In the genomic region with DNA sequence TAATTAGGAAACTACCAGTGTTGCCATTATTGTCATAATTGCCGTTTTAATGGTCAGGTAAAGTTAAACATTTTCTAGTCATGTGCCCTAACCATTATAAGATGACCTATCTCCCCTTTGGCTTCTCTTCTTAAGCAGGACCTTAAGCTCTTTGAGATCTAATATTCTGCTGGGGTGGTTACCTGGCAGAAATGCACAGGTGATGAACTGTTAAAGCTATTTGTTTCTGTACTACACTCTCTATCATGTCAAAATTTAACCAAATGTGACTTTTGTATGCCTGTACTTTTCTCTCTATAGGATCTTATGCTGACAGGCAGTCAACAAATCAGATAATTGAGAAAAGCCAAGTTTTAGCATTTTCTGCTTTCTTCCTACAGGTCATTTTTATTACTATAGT, we compare ENCODE assay signal across 35 cellular contexts. TPM values are rescaled to one million over a fixed set of nuclear protein-coding genes. Genes with fewer than 3 reads are reported as not detected.
"Had no signal": no experiment of that assay in that cellular context is flagged by ENCODE, and none has a peak within 500 bp of the region (broad histone marks: within the 10 kb centered on the region; RNA-seq: fewer than 3 reads in every experiment).

No MANE protein-coding gene starts in this region.

- H3K4me3 ChIP-seq: MG63 had no signal

- H3K27me3 ChIP-seq: MG63 had no signal

- H3K36me3 ChIP-seq: MG63 had no signal

- DNase-seq: Karpas-422, Kasumi-1, MG63, MM.1S, MV-4-11, NCI-H1048, NCI-H1092 treated with DMSO at 0.1 percent for 48 hours, NCI-H1105, NCI-H1105 treated with DMSO at 0.1 percent for 48 hours, NCI-H1417 treated with DMSO at 0.1 percent for 48 hours, NCI-H1436, NCI-H1436 treated with DMSO at 0.1 percent for 48 hours, NCI-H146, NCI-H1694, NCI-H1694 treated with DMSO at 0.1 percent for 48 hours, NCI-H187, NCI-H187 treated with DMSO at 0.1 percent for 48 hours, NCI-H1930, NCI-H2029, NCI-H2029 treated with DMSO at 0.1 percent for 48 hours, NCI-H2081, NCI-H2081 treated with DMSO at 0.1 percent for 48 hours, NCI-H2107, NCI-H2171, NCI-H2171 treated with DMSO at 0.1 percent for 48 hours, NCI-H2227 treated with DMSO at 0.1 percent for 48 hours, NCI-H226, NCI-H345, NCI-H446, NCI-H446 treated with DMSO at 0.1 percent for 48 hours, NCI-H510A, NCI-H510A treated with DMSO at 0.1 percent for 48 hours, NCI-H524, NCI-H524 treated with DMSO at 0.1 percent for 48 hours had no signal

- H3K9me3 ChIP-seq: MG63 had no signal

RNA-seq across cellular contexts. Expression of a gene that starts 23.3 kb away (rescaled TPM):
- total RNA-seq: MCF 10A had no signal
